ENCODE assay signal across 8 cellular contexts in genomic region chr15:63832620-63833245, GRCh38. TPM values are rescaled to one million over a fixed set of nuclear protein-coding genes. Genes with fewer than 3 reads are reported as not detected.
DNase-seq lines count a peak whose midpoint lies in the region; ATAC-seq and TF ChIP-seq lines count a peak whose summit lies in the region.

No MANE protein-coding gene starts in this region.

- H3K27me3 Mint-ChIP-seq in WTC11 (ENCODE audit: low read depth): no peaks in the 10 kb centered on the region

- ATAC-seq in HG02870 (IDR thresholded peaks at IDR 0.05; ENCODE audit: unreplicated experiment) (peak; percentile 12), WTC11 (no peak), foreskin keratinocyte (peak; percentile 16), GM19452 (IDR thresholded peaks at IDR 0.05; ENCODE audit: unreplicated experiment) (no peak), HG02610 (IDR thresholded peaks at IDR 0.05; ENCODE audit: unreplicated experiment) (no peak)

- H3K4me3 Mint-ChIP-seq in WTC11: peak overlapping the region; percentile 81

- peaks cover 5% of the 10 kb centered on the region for H3K4me1 Mint-ChIP-seq in WTC11

- TF ChIP-seq CTCF in WTC11 (IDR thresholded peaks at IDR 0.05) (no peak), foreskin keratinocyte (conservative IDR thresholded peaks at IDR 0.05) (no peak), retinal pigment epithelial cell (conservative IDR thresholded peaks at IDR 0.05; ENCODE audit: low read depth, low read length) (no peak)

- peak overlapping the region; percentile 72 for H3K27ac ChIP-seq in foreskin keratinocyte

- H3K36me3 Mint-ChIP-seq in WTC11: no peaks in the 10 kb centered on the region

- no peak overlapping the region for H3K27ac Mint-ChIP-seq in WTC11

- POLR2A ChIA-PET in WTC11 (lab: Charles Lee): interaction anchor here (1.2 to 1.5 kb wide), 2 partner anchors 18 to 62 kb away, joined by 3 to 5 read pairs; no protein-coding TSS in a partner anchor

- CTCF ChIA-PET in WTC11 (lab: Charles Lee): interaction anchor here (1.4 to 1.6 kb wide), 3 partner anchors 38 to 112 kb away, joined by 3 to 6 read pairs (median 5); no protein-coding TSS in a partner anchor

- H3K27me3 ChIP-seq in foreskin keratinocyte: no peaks in the 10 kb centered on the region

- H3K4me1 ChIP-seq in foreskin keratinocyte: peaks cover 6% of the 10 kb centered on the region

- DNase-seq in ELR (ENCODE audit: low read depth) (peak; percentile 28), WTC11 (ENCODE audit: low spot score) (no peak), foreskin keratinocyte (no peak), retinal pigment epithelial cell (ENCODE audit: low read depth) (no peak), OCI-M2 (lab: John Stamatoyannopoulos, UW; ENCODE audit: unreplicated experiment) (no peak)

- no peaks in the 10 kb centered on the region for H3K9me3 Mint-ChIP-seq in WTC11

- peak overlapping the region; percentile 81 for H3K4me3 ChIP-seq in retinal pigment epithelial cell (ENCODE audit: low read length)

TF ChIP-seq in WTC11, 78 proteins besides CTCF, POLR2A, EP300 and RAD21:
- TF ChIP-seq OVOL2 (CRISPR knock-in tag; IDR thresholded peaks at IDR 0.05; ENCODE audit: borderline replicate concordance): no peak
- no peak for TF ChIP-seq ZMAT4 (CRISPR knock-in tag; IDR thresholded peaks at IDR 0.05)
- TF ChIP-seq ATF1 (CRISPR knock-in tag; IDR thresholded peaks at IDR 0.05): no peak
- no peak for TF ChIP-seq ATF2 (CRISPR knock-in tag; IDR thresholded peaks at IDR 0.05; ENCODE audit: borderline replicate concordance, low read depth)
- TF ChIP-seq FOXP4 (CRISPR knock-in tag; IDR thresholded peaks at IDR 0.05): no peak
- TF ChIP-seq NR3C1 (CRISPR knock-in tag; conservative IDR thresholded peaks at IDR 0.05; ENCODE audit: low read depth): no peak
- TF ChIP-seq TEAD4 (CRISPR knock-in tag; IDR thresholded peaks at IDR 0.05): no peak
- TF ChIP-seq ZNF671 (CRISPR knock-in tag; IDR thresholded peaks at IDR 0.05): no peak
TF ChIP-seq in WTC11: peak in this region for 0.

RNA-seq across cellular contexts. Expression of gene HERC1, which starts 1.0 kb away (rescaled TPM):
- total RNA-seq in WTC11 (2021) (36.2 to 47.8 TPM (median 42.6 TPM) in 3 replicates), foreskin keratinocyte (30.5 and 34.4 TPM in 2 replicates)
- 5.7 and 6.5 TPM in 2 replicates for polyA plus RNA-seq in foreskin keratinocyte

Comparison
In these comparisons a context has a peak if more than half of its experiments do, and no peak if none do; other contexts are left out.
1. ATAC-seq: peak in HG02870 (single experiment) and foreskin keratinocyte (single experiment); none in WTC11 (single experiment), GM19452 (single experiment) and HG02610 (single experiment).